Comparison of ENCODE assay signal across 9 cellular contexts in genomic region chr2:109030870-109031480, GRCh38. TPM values are rescaled to one million over a fixed set of nuclear protein-coding genes. Genes with fewer than 3 reads are reported as not detected.
DNase-seq lines count a peak whose midpoint lies in the region; ATAC-seq, FAIRE-seq and TF ChIP-seq lines count a peak whose summit lies in the region.
"Had no signal": no experiment of that assay in that cellular context is flagged by ENCODE, and none has a peak within 500 bp of the region (broad histone marks: within the 10 kb centered on the region; RNA-seq: fewer than 3 reads in every experiment).

No MANE protein-coding gene starts in this region.

- H2BK120ac ChIP-seq in H1 (replicated peaks; ENCODE audit: low read depth, low read length) (no peak overlapping the region), trophoblast cell (ENCODE audit: insufficient read depth, low read length, poor library complexity) (no peak overlapping the region)

- no peak for TF ChIP-seq RAD21 in H1 (IDR thresholded peaks at IDR 0.05 in 1 of 2, conservative IDR thresholded peaks at IDR 0.05 in 1 of 2; ENCODE audit: low read depth in 2 of 2, low read length in 2 of 2)

- no peak overlapping the region for H3K4me3 Mint-ChIP-seq in Caco-2 (ENCODE audit: unreplicated experiment)

- no peaks in the 10 kb centered on the region for H3K36me3 Mint-ChIP-seq in Caco-2 (ENCODE audit: insufficient read depth, unreplicated experiment)

- H2BK12ac ChIP-seq in H1 (ENCODE audit: low read depth, low read length) (peak overlapping the region; percentile 75; the same call in 1 of the 2 replicates), trophoblast cell (ENCODE audit: low read length) (no peak overlapping the region)

- H3K9me3 Mint-ChIP-seq in Caco-2 (ENCODE audit: unreplicated experiment) = peaks cover 8% of the 10 kb centered on the region

- H3K23ac ChIP-seq in H1 (ENCODE audit: insufficient read length) (no peak overlapping the region), trophoblast cell (ENCODE audit: low read length) (no peak overlapping the region)

- peak overlapping the region; percentile 45 for H3K4ac ChIP-seq in H1 (replicated peaks; ENCODE audit: insufficient read length, low read depth, low read length)
- H3K4ac ChIP-seq in trophoblast cell (ENCODE audit: low read depth, low read length) = no peak overlapping the region

- peak overlapping the region; percentile 86; the same call in 1 of the 2 replicates for H3K18ac ChIP-seq in H1 (ENCODE audit: extremely low read depth, low read length)
- no peak overlapping the region for H3K18ac ChIP-seq in trophoblast cell (ENCODE audit: low read length)

- H3K79me2 ChIP-seq in H1 (ENCODE audit: control insufficient read depth in 1 of 2, insufficient read depth in 2 of 2, low read length in 2 of 2) (no peaks in the 10 kb centered on the region), trophoblast cell (ENCODE audit: control insufficient read depth, insufficient read depth, low read length, poor library complexity) (no peaks in the 10 kb centered on the region)

- H3K79me1 ChIP-seq in H1 (ENCODE audit: low read depth, low read length) (no peaks in the 10 kb centered on the region), trophoblast cell (ENCODE audit: low read length) (no peaks in the 10 kb centered on the region)

- H3K4me1 Mint-ChIP-seq in Caco-2 (ENCODE audit: low read depth, unreplicated experiment) = peaks cover 7% of the 10 kb centered on the region

- peaks cover 9% of the 10 kb centered on the region; the same call in 1 of the 2 replicates for H3K23me2 ChIP-seq in H1 (ENCODE audit: low read depth, low read length)

- H4K91ac ChIP-seq in H1 (replicated peaks; ENCODE audit: insufficient read length, low read length) (no peak overlapping the region), trophoblast cell (ENCODE audit: low read depth, low read length) (no peak overlapping the region)

- H3K36me3 ChIP-seq in Caco-2 (ENCODE audit: control insufficient read depth, insufficient read depth, low read length) = no peaks in the 10 kb centered on the region; the same call in 1 of the 2 replicates
- no peaks in the 10 kb centered on the region for H3K36me3 ChIP-seq in Peyer's patch
- H3K36me3 ChIP-seq in H1 (ENCODE audit: control insufficient read depth in 2 of 4, insufficient read depth in 4 of 4, low read length in 3 of 4) = 0 out of 8 replicates have a peak, but pooled peaks cover 0 to 3% (median 0%) of the 10 kb centered on the region in 4 experiments
- no peaks in the 10 kb centered on the region for H3K36me3 ChIP-seq in trophoblast cell (ENCODE audit: control insufficient read depth in 1 of 2, insufficient read depth in 2 of 2, low read length in 2 of 2)

- H3K27me3 Mint-ChIP-seq in Caco-2 (ENCODE audit: insufficient read depth, unreplicated experiment) = no peaks in the 10 kb centered on the region

- FAIRE-seq in H1 (lab: Jason Lieb, UNC) = no peak
- no peak for FAIRE-seq in D721Med (lab: Jason Lieb, UNC)

- WGBS in H1 (ENCODE audit: extremely low coverage in 1 of 2, insufficient coverage in 1 of 2, insufficient read length in 1 of 2, insufficient replicate concordance in 2 of 2, low coverage in 1 of 2, low lambda C conversion rate in 2 of 2, missing lambda C conversion rate in 1 of 2), 2 experiments = 45% methylated on average over 14 of the region's 14 CpGs; no CpG with 5 or more reads in 1 of the 2 experiments
- WGBS in trophoblast cell (ENCODE audit: extremely low coverage, insufficient coverage, insufficient read length) = no CpG with 5 or more reads among the region's 14 CpGs

- H3K9me3 ChIP-seq in Caco-2 = 0 out of 2 replicates have a peak, but pooled peaks cover 4% of the 10 kb centered on the region
- H3K9me3 ChIP-seq in Peyer's patch = no peaks in the 10 kb centered on the region
- H3K9me3 ChIP-seq in H1 (ENCODE audit: insufficient read depth in 2 of 2, low read depth in 1 of 2, low read length in 1 of 2) = no peaks in the 10 kb centered on the region
- H3K9me3 ChIP-seq in trophoblast cell (ENCODE audit: insufficient read depth, low read depth, low read length) = peaks cover 8% of the 10 kb centered on the region

- no peak overlapping the region for H4K12ac ChIP-seq in trophoblast cell (ENCODE audit: low read depth, low read length)

- peak overlapping the region; percentile 67 to 84 (median 74) for H3K27ac ChIP-seq in Peyer's patch
- H3K27ac ChIP-seq in H1 (ENCODE audit: low read depth, low read length) = no peak overlapping the region
- H3K27ac ChIP-seq in trophoblast cell (ENCODE audit: low read depth, low read length) = no peak overlapping the region

- ATAC-seq in omental fat pad (ENCODE audit: low FRiP score) = no peak
- no peak for ATAC-seq in HG02885 (IDR thresholded peaks at IDR 0.05; ENCODE audit: poor library complexity, unreplicated experiment)

- H3K4me3 ChIP-seq in Caco-2 (ENCODE audit: low read depth, low read length) (peak overlapping the region; percentile 17; the same call in 1 of the 2 replicates), Peyer's patch (peak overlapping the region; percentile 26 to 61 (median 52)), H1 (ENCODE audit: extremely low read depth in 1 of 4, insufficient read depth in 2 of 4, low read depth in 3 of 4, low read length in 4 of 4) (peak overlapping the region; percentile 39 to 72 (median 50)), trophoblast cell (ENCODE audit: low read depth, low read length) (no peak overlapping the region)

- peak overlapping the region; percentile 61; the same call in 1 of the 2 replicates for H2BK15ac ChIP-seq in H1 (ENCODE audit: low read length)

- POLR2A ChIA-PET in Caco-2 (lab: Charles Lee) = no interaction called here
- POLR2A ChIA-PET in H1 (lab: Charles Lee; ENCODE audit: partially characterized antibody) = interaction anchor here (0.6 to 1.0 kb wide), 2 partner anchors 11 to 101 kb away, joined by 3 to 4 read pairs; no protein-coding TSS in a partner anchor

- H2BK5ac ChIP-seq in H1 (ENCODE audit: low read depth, low read length) = peak overlapping the region; percentile 16; the same call in 1 of the 2 replicates
- no peak overlapping the region for H2BK5ac ChIP-seq in trophoblast cell (ENCODE audit: low read depth, low read length, poor library complexity)

- TF ChIP-seq POLR2A in Peyer's patch (IDR thresholded peaks at IDR 0.05) = no peak
- no peak for TF ChIP-seq POLR2A in H1 (IDR thresholded peaks at IDR 0.05; ENCODE audit: control extremely low read depth in 1 of 2, low read depth in 2 of 2, low read length in 2 of 2)

- peaks cover 7% of the 10 kb centered on the region; the same call in 1 of the 2 replicates for H3K4me1 ChIP-seq in Caco-2
- H3K4me1 ChIP-seq in Peyer's patch = peaks cover 0 to 5% (median 0%) of the 10 kb centered on the region in 4 donors
- peaks cover 2 to 10% (median 6%) of the 10 kb centered on the region in 4 experiments for H3K4me1 ChIP-seq in H1 (replicated peaks in 1 of 4; ENCODE audit: control insufficient read depth in 3 of 4, insufficient read depth in 4 of 4, low read length in 3 of 4)
- peaks cover 0 to 5% of the 10 kb centered on the region in 2 experiments for H3K4me1 ChIP-seq in trophoblast cell (ENCODE audit: control insufficient read depth in 1 of 2, insufficient read depth in 2 of 2, low read length in 2 of 2)

- no peaks in the 10 kb centered on the region for H3K27me3 ChIP-seq in Caco-2 (replicated peaks; ENCODE audit: control insufficient read depth, insufficient read depth, low read length)
- H3K27me3 ChIP-seq in Peyer's patch = no peaks in the 10 kb centered on the region
- H3K27me3 ChIP-seq in H1 (replicated peaks in 1 of 4; ENCODE audit: control insufficient read depth in 3 of 4, extremely low read depth in 1 of 4, insufficient read depth in 3 of 4, low read length in 3 of 4) = peaks cover 6 to 52% (median 34%) of the 10 kb centered on the region in 4 experiments
- peaks cover 11% of the 10 kb centered on the region for H3K27me3 ChIP-seq in trophoblast cell (ENCODE audit: insufficient read depth, low read length)

- H3K56ac ChIP-seq in H1 (replicated peaks; ENCODE audit: insufficient read length, low read depth, low read length) = no peak overlapping the region

- H2AK5ac ChIP-seq in H1 (ENCODE audit: low read depth, low read length) = no peak overlapping the region
- no peak overlapping the region for H2AK5ac ChIP-seq in trophoblast cell (ENCODE audit: low read length)

- H2AFZ ChIP-seq in H1 (ENCODE audit: low read length) (peak overlapping the region; percentile 20; the same call in 1 of the 2 replicates), trophoblast cell (ENCODE audit: insufficient read depth, low read length, poor library complexity) (peak overlapping the region; percentile 43)

- TF ChIP-seq EP300 in H1 (IDR thresholded peaks at IDR 0.05; ENCODE audit: borderline replicate concordance in 1 of 2, low read depth in 2 of 2, low read length in 2 of 2) = no peak

- H4K20me1 ChIP-seq in H1 (replicated peaks in 1 of 2; ENCODE audit: control insufficient read depth in 1 of 2, insufficient read depth in 2 of 2, low read length in 2 of 2) = no peaks in the 10 kb centered on the region

- DNase-seq in Caco-2 (no peak), Peyer's patch (peak in 1 of 3 donors; percentile 20), H1 (ENCODE audit: low read depth in 1 of 2, low spot score in 2 of 2) (no peak), trophoblast cell (no peak), AG08396 (ENCODE audit: low spot score) (no peak), D721Med (ENCODE audit: insufficient read length, low spot score) (no peak), omental fat pad (ENCODE audit: low spot score) (no peak)

- H4K5ac ChIP-seq in H1 (ENCODE audit: insufficient read length, low read depth, low read length) = no peak overlapping the region

- CTCF ChIA-PET in Caco-2 (lab: Charles Lee) (no interaction called here), H1 (lab: Charles Lee; ENCODE audit: partially characterized antibody) (interaction anchor here (1.0 to 1.5 kb wide), 5 partner anchors 9 to 100 kb away, joined by 3 to 4 read pairs (median 3); no protein-coding TSS in a partner anchor)

- H3K14ac ChIP-seq in H1 (ENCODE audit: insufficient read length) = no peak overlapping the region
- H3K14ac ChIP-seq in trophoblast cell (ENCODE audit: low read length) = no peak overlapping the region

- no peak for TF ChIP-seq CTCF in Caco-2 (IDR thresholded peaks at IDR 0.05; ENCODE audit: insufficient read depth in 1 of 2, low read depth in 1 of 2, low read length in 1 of 2, severe bottlenecking in 1 of 2, unreplicated experiment in 1 of 2)
- TF ChIP-seq CTCF in Peyer's patch (IDR thresholded peaks at IDR 0.05) = no peak
- TF ChIP-seq CTCF in H1 (IDR thresholded peaks at IDR 0.05; ENCODE audit: control extremely low read depth in 1 of 3, insufficient read depth in 1 of 3, low read depth in 1 of 3, low read length in 3 of 3) = no peak
- no peak for TF ChIP-seq CTCF in D721Med (IDR thresholded peaks at IDR 0.05; ENCODE audit: insufficient read depth, missing control alignments)
- no peak for TF ChIP-seq CTCF in omental fat pad (IDR thresholded peaks at IDR 0.05)

- no TSS peak for BruUV-seq in Caco-2 (replicated peaks; lab: Mats Ljungman, UMichigan)

- no peak overlapping the region for H2BK20ac ChIP-seq in H1 (ENCODE audit: low read length)

- no peak overlapping the region for H4K8ac ChIP-seq in H1 (ENCODE audit: extremely low read depth, insufficient read depth, low read length)
- H4K8ac ChIP-seq in trophoblast cell (ENCODE audit: low read depth, low read length) = no peak overlapping the region

- intact Hi-C loops in Caco-2 (cut with micrococcal nuclease; ENCODE audit: unreplicated experiment) = no loop called here

- no peak overlapping the region; a peak in 2 of 7 replicates for H3K9ac ChIP-seq in H1 (replicated peaks in 1 of 4; ENCODE audit: extremely low read depth in 1 of 4, low read depth in 3 of 4, low read length in 3 of 4)
- H3K9ac ChIP-seq in trophoblast cell (ENCODE audit: low read length) = no peak overlapping the region

- no peak overlapping the region for H3K27ac Mint-ChIP-seq in Caco-2 (ENCODE audit: unreplicated experiment)

- peak overlapping the region; percentile 74 to 92 for H3K4me2 ChIP-seq in H1 (ENCODE audit: insufficient read depth in 1 of 2, low read depth in 2 of 2, low read length in 2 of 2)
- H3K4me2 ChIP-seq in trophoblast cell (ENCODE audit: low read length) = peak overlapping the region; percentile 77

RNA-seq across cellular contexts. Expression of gene EDAR, which starts 42.0 kb away (rescaled TPM):
- total RNA-seq in Caco-2 (2022) = 0.82 and 0.95 TPM in 2 replicates
- 1 to 10 TPM in 1 of 4 donors, under 1 TPM in 2, not detected in 1; 0.38 to 5.0 (median 0.88) TPM for total RNA-seq in Peyer's patch
- not detected in 2 replicates for total RNA-seq in H1 (2021; fragmentation: NEBNext Ultra II Directional; extraction: Animal tissue kit (Norgen Biotek cat#: 25700))
- polyA plus RNA-seq in H1 (2011; rRNA removed) = not detected in 2 replicates
- polyA plus RNA-seq in H1 (2011; cell fraction: cytosol; rRNA removed) = not detected
- polyA plus RNA-seq in H1 (2011; cell fraction: nucleus; rRNA removed) = not detected
- polyA plus RNA-seq in H1 (2012, experiment 1 of 2) = 0.06 to 0.08 TPM (median 0.08 TPM) in 3 of 4 replicates, not detected in the other
- not detected for polyA plus RNA-seq in H1 (2012, experiment 2 of 2)
- not detected for polyA plus RNA-seq in H1 (2013, experiment 1 of 2)
- not detected for polyA plus RNA-seq in H1 (2013, experiment 2 of 2)
- polyA minus RNA-seq in H1 (2011; rRNA and poly(A)+ RNA removed) = not detected in 2 replicates
- polyA minus RNA-seq in H1 (2011; cell fraction: cytosol; rRNA and poly(A)+ RNA removed) = not detected
- not detected for polyA minus RNA-seq in H1 (2011; cell fraction: nucleus; rRNA and poly(A)+ RNA removed)
- 0.01 TPM in 2 replicates for polyA plus RNA-seq in trophoblast cell (2013)
- not detected for total RNA-seq in omental fat pad
- total RNA-seq: T-helper 2 cell treated with Interferon-gamma antibody and Interleukin-4, amounts not matched to agents 100 ng/mL and 5 ng/mL, for 36 hours had no signal

Comparison
In these comparisons a context has a peak if more than half of its experiments do, and no peak if none do; other contexts are left out.
1. H3K27ac ChIP-seq: peak in Peyer's patch (4 of 4); none in H1 (single experiment) and trophoblast cell (single experiment).